ENCODE assay signal across 17 cellular contexts in the genomic region with DNA sequence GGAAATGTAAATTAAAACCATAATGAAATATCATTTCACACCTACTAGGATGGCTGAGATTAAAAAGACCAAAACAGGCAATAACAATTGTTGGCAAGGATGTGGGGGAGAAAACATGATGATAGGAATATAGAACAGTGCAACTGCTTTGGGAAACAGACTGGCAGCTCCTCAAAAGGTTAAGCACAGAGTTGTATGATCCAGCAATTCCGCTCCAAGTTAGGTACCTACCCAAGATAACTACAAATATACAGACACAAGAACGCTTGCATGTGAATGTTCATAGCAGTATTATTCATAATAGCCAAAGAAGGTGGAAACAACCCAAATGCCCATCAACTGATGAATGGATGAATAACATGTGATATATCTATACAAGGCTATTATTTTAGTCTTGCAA. TPM values are rescaled to one million over a fixed set of nuclear protein-coding genes. Genes with fewer than 3 reads are reported as not detected.
DNase-seq lines count a peak whose midpoint lies in the region; ATAC-seq and TF ChIP-seq lines count a peak whose summit lies in the region.
"Had no signal": no experiment of that assay in that cellular context is flagged by ENCODE, and none has a peak within 500 bp of the region (broad histone marks: within the 10 kb centered on the region; RNA-seq: fewer than 3 reads in every experiment).

No MANE protein-coding gene starts in this region.

- no peak overlapping the region for H3K27ac ChIP-seq in HCT116 (ENCODE audit: low read depth, low read length)
- H3K27ac ChIP-seq in OCI-LY3 (ENCODE audit: low read length): peak overlapping the region; percentile 91; the same call in 1 of the 2 replicates

- H3K4me1 Mint-ChIP-seq in stimulated activated naive B cell treated with anti-CD40 and anti-IgM and Interleukin-4, amounts not matched to agents 10 μg/mL and 1 μg/mL and 100 μg/mL, for 72 hours: peaks cover 30 to 34% of the 10 kb centered on the region in 2 donors
- H3K4me1 Mint-ChIP-seq in activated CD4-positive, alpha-beta T cell treated with anti-CD3 and anti-CD28 coated beads for 36 hours: peaks cover 25% of the 10 kb centered on the region

- ATAC-seq in HCT116: no peak
- no peak for ATAC-seq in stimulated activated naive B cell treated with anti-CD40 and anti-IgM and Interleukin-4, amounts not matched to agents 10 μg/mL and 1 μg/mL and 100 μg/mL, for 72 hours (replicated peaks)
- ATAC-seq in HG03439 (IDR thresholded peaks at IDR 0.05; ENCODE audit: unreplicated experiment): no peak
- ATAC-seq in activated CD4-positive, alpha-beta T cell treated with anti-CD3 and anti-CD28 coated beads for 36 hours: no peak
- ATAC-seq: GM23338 had no signal

- H3K4me1 ChIP-seq in HCT116 (ENCODE audit: control insufficient read depth in 1 of 2, insufficient read depth in 2 of 2, low read length in 2 of 2) (peaks cover 0 to 14% of the 10 kb centered on the region in 2 experiments; a peak in 2 of 4 replicates), OCI-LY3 (ENCODE audit: low read length) (peaks cover 46% of the 10 kb centered on the region)

- no peak overlapping the region for H3K4me2 ChIP-seq in HCT116 (ENCODE audit: low read length)
- H3K4me2 ChIP-seq in OCI-LY3 (ENCODE audit: low read length): no peak overlapping the region
- H3K4me2 ChIP-seq: GM23338 had no signal

- peaks cover 7 to 30% of the 10 kb centered on the region in 2 donors for H3K36me3 Mint-ChIP-seq in stimulated activated naive B cell treated with anti-CD40 and anti-IgM and Interleukin-4, amounts not matched to agents 10 μg/mL and 1 μg/mL and 100 μg/mL, for 72 hours
- no peaks in the 10 kb centered on the region for H3K36me3 Mint-ChIP-seq in activated CD4-positive, alpha-beta T cell treated with anti-CD3 and anti-CD28 coated beads for 36 hours (ENCODE audit: low read depth)
- H3K36me3 Mint-ChIP-seq: CD4-positive, alpha-beta memory T cell had no signal

- DNase-seq in ACHN: peak; percentile 18
- DNase-seq in HCT116 (ENCODE audit: low read depth, low spot score): no peak
- DNase-seq in stimulated activated naive B cell treated with anti-CD40 and anti-IgM and Interleukin-4, amounts not matched to agents 10 μg/mL and 1 μg/mL and 100 μg/mL, for 72 hours: no peak
- DNase-seq in SW 1271 (lab: John Stamatoyannopoulos, UW): no peak
- DNase-seq in activated CD4-positive, alpha-beta T cell treated with anti-CD3 and anti-CD28 coated beads for 36 hours: no peak
- DNase-seq: AML-193; C1 segment of cervical spinal cord; Calu3; CD4-positive, alpha-beta memory T cell; COR-L47; DMS53; DMS79 treated with DMSO at 0.1 percent for 48 hours; GF-D8; H9 had no signal

- POLR2A ChIA-PET in HCT116 (lab: Charles Lee): no interaction called here
- POLR2A ChIA-PET in activated CD4-positive, alpha-beta T cell treated with anti-CD3 and anti-CD28 coated beads for 36 hours (lab: Charles Lee): no interaction called here

- H3K4me3 Mint-ChIP-seq in stimulated activated naive B cell treated with anti-CD40 and anti-IgM and Interleukin-4, amounts not matched to agents 10 μg/mL and 1 μg/mL and 100 μg/mL, for 72 hours: no peak overlapping the region
- H3K4me3 Mint-ChIP-seq in activated CD4-positive, alpha-beta T cell treated with anti-CD3 and anti-CD28 coated beads for 36 hours: no peak overlapping the region
- H3K4me3 Mint-ChIP-seq: CD4-positive, alpha-beta memory T cell; GM23338; H9 had no signal

- RAD21 ChIA-PET in HCT116 (lab: Charles Lee; ENCODE audit: low non-redundant PET in 1 of 2, low total read pairs in 2 of 2, uncharacterized antibody in 2 of 2, unreplicated experiment in 2 of 2): no interaction called here

- CTCF ChIA-PET in HCT116 (lab: Charles Lee): no interaction called here
- CTCF ChIA-PET in activated CD4-positive, alpha-beta T cell treated with anti-CD3 and anti-CD28 coated beads for 36 hours (lab: Charles Lee): interaction anchor here (1.0 kb wide), 1 partner anchor 11 kb away, joined by 3 read pairs; no protein-coding TSS in a partner anchor

- BruUV-seq in HCT116 (replicated peaks; lab: Mats Ljungman, UMichigan): no TSS peak

- no peak for TF ChIP-seq RAD21 in HCT116 (IDR thresholded peaks at IDR 0.05; ENCODE audit: low read depth)

- H3K36me3 ChIP-seq in HCT116 (ENCODE audit: control insufficient read depth in 1 of 2, insufficient read depth in 2 of 2, low read length in 2 of 2) (no peaks in the 10 kb centered on the region), OCI-LY3 (replicated peaks; ENCODE audit: low read depth, low read length) (peaks cover 14% of the 10 kb centered on the region)

- no peak overlapping the region for H3K4me3 ChIP-seq in HCT116 (replicated peaks in 1 of 2; ENCODE audit: low read depth in 1 of 2, low read length in 2 of 2)
- no peak overlapping the region for H3K4me3 ChIP-seq in OCI-LY3 (ENCODE audit: low read length)
- H3K4me3 ChIP-seq: GM23338 had no signal

- H3K9ac ChIP-seq in HCT116 (ENCODE audit: low read length): no peak overlapping the region
- no peak overlapping the region for H3K9ac ChIP-seq in OCI-LY3 (ENCODE audit: low read length)

- H3K79me2 ChIP-seq in HCT116 (ENCODE audit: insufficient read depth, low read length) (no peaks in the 10 kb centered on the region), OCI-LY3 (ENCODE audit: low read length) (no peaks in the 10 kb centered on the region)

- H3K27me3 Mint-ChIP-seq in stimulated activated naive B cell treated with anti-CD40 and anti-IgM and Interleukin-4, amounts not matched to agents 10 μg/mL and 1 μg/mL and 100 μg/mL, for 72 hours: no peaks in the 10 kb centered on the region
- peaks cover 9% of the 10 kb centered on the region for H3K27me3 Mint-ChIP-seq in activated CD4-positive, alpha-beta T cell treated with anti-CD3 and anti-CD28 coated beads for 36 hours

- H3K9me2 ChIP-seq in HCT116 (ENCODE audit: insufficient read depth): no peaks in the 10 kb centered on the region

- H4K20me1 ChIP-seq in HCT116 (ENCODE audit: insufficient read depth) (no peaks in the 10 kb centered on the region), OCI-LY3 (ENCODE audit: insufficient read depth, low read length) (no peaks in the 10 kb centered on the region)

- no peaks in the 10 kb centered on the region for H3K27me3 ChIP-seq in HCT116 (ENCODE audit: insufficient read depth, low read length)
- no peaks in the 10 kb centered on the region for H3K27me3 ChIP-seq in OCI-LY3 (ENCODE audit: low read depth, low read length)

- H3K9me3 Mint-ChIP-seq in stimulated activated naive B cell treated with anti-CD40 and anti-IgM and Interleukin-4, amounts not matched to agents 10 μg/mL and 1 μg/mL and 100 μg/mL, for 72 hours: peaks cover 11 to 14% of the 10 kb centered on the region in 2 donors
- peaks cover 6% of the 10 kb centered on the region for H3K9me3 Mint-ChIP-seq in activated CD4-positive, alpha-beta T cell treated with anti-CD3 and anti-CD28 coated beads for 36 hours (ENCODE audit: low read depth)

- TF ChIP-seq CTCF in HCT116 (IDR thresholded peaks at IDR 0.05 in 2 of 3, conservative IDR thresholded peaks at IDR 0.05 in 1 of 3; ENCODE audit: borderline replicate concordance in 1 of 3, insufficient read depth in 1 of 3, low read depth in 2 of 3, low read length in 2 of 3) (no peak), OCI-LY3 (IDR thresholded peaks at IDR 0.05; ENCODE audit: low read depth, low read length) (no peak)

- H3K27ac Mint-ChIP-seq in stimulated activated naive B cell treated with anti-CD40 and anti-IgM and Interleukin-4, amounts not matched to agents 10 μg/mL and 1 μg/mL and 100 μg/mL, for 72 hours: peak overlapping the region; percentile 60
- H3K27ac Mint-ChIP-seq in activated CD4-positive, alpha-beta T cell treated with anti-CD3 and anti-CD28 coated beads for 36 hours: no peak overlapping the region
- H3K27ac Mint-ChIP-seq: CD4-positive, alpha-beta memory T cell; GM23338; H9 had no signal

- intact Hi-C loops in HCT116 (cut with micrococcal nuclease): no loop called here
- intact Hi-C loops in activated CD4-positive, alpha-beta T cell treated with anti-CD3 and anti-CD28 coated beads for 36 hours (cut with DNase I, micrococcal nuclease): no loop called here

- no peaks in the 10 kb centered on the region for H3K9me3 ChIP-seq in HCT116 (ENCODE audit: control insufficient read depth in 1 of 2, insufficient read depth in 1 of 2, low read depth in 1 of 2, low read length in 2 of 2)
- peaks cover 8% of the 10 kb centered on the region for H3K9me3 ChIP-seq in OCI-LY3 (ENCODE audit: insufficient read depth, low read length)

- in situ Hi-C loops in ACHN (cut with HindIII; ENCODE audit: low pct_ligation_motif_present, low pct_unique_long_range_greater_than_20kb, low sequenced_read_pairs): no loop called here

- no peak for TF ChIP-seq POLR2A in HCT116 (IDR thresholded peaks at IDR 0.05; ENCODE audit: borderline replicate concordance, extremely low read depth, insufficient read depth, insufficient read length)

- peak overlapping the region; percentile 40 for H2AFZ ChIP-seq in HCT116 (ENCODE audit: low read depth, low read length, poor library complexity, severe bottlenecking)
- H2AFZ ChIP-seq in OCI-LY3 (ENCODE audit: low read depth, low read length): no peak overlapping the region
- H2AFZ ChIP-seq: GM23338 had no signal

TF ChIP-seq in HCT116, 20 proteins besides CTCF, POLR2A, EP300 and RAD21 (continues in another document):
- TF ChIP-seq, protein P1, sequence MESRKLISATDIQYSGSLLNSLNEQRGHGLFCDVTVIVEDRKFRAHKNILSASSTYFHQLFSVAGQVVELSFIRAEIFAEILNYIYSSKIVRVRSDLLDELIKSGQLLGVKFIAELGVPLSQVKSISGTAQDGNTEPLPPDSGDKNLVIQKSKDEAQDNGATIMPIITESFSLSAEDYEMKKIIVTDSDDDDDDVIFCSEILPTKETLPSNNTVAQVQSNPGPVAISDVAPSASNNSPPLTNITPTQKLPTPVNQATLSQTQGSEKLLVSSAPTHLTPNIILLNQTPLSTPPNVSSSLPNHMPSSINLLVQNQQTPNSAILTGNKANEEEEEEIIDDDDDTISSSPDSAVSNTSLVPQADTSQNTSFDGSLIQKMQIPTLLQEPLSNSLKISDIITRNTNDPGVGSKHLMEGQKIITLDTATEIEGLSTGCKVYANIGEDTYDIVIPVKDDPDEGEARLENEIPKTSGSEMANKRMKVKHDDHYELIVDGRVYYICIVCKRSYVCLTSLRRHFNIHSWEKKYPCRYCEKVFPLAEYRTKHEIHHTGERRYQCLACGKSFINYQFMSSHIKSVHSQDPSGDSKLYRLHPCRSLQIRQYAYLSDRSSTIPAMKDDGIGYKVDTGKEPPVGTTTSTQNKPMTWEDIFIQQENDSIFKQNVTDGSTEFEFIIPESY (IDR thresholded peaks at IDR 0.05; ENCODE audit: extremely low read depth, insufficient replicate concordance, low read length): no peak
- TF ChIP-seq EZH2 (IDR thresholded peaks at IDR 0.05) (no peak), SIN3A (IDR thresholded peaks at IDR 0.05; ENCODE audit: low read depth) (no peak), ZFX (IDR thresholded peaks at IDR 0.05) (no peak)

RNA-seq across cellular contexts. Expression of a gene that starts 35.0 kb away (rescaled TPM):
- total RNA-seq in HCT116 (2021; ENCODE audit: unreplicated experiment): 16.4 TPM
- 5.8 and 6.6 TPM in 2 replicates for polyA plus RNA-seq in HCT116 (2012)
- total RNA-seq in activated CD4-positive, alpha-beta T cell treated with anti-CD3 and anti-CD28 coated beads for 36 hours: 10 to 100 TPM; 50.3 to 52.5 TPM
